1 cellular context compared by ENCODE assay signal in genomic region chr3:123492188-123492587, GRCh38.
TF ChIP-seq lines count a peak whose summit lies in the region.

No MANE protein-coding gene starts in this region.

TF ChIP-seq in GM12878, 131 proteins besides CTCF, POLR2A, EP300 and RAD21:
- TF ChIP-seq ELK1 (IDR thresholded peaks at IDR 0.05; ENCODE audit: low read depth, low read length) (no peak), CBFB (IDR thresholded peaks at IDR 0.05; ENCODE audit: low read depth) (no peak), SPI1 (IDR thresholded peaks at IDR 0.05; ENCODE audit: borderline replicate concordance, insufficient read depth, low read depth, low read length) (no peak), IKZF2 (IDR thresholded peaks at IDR 0.05) (no peak), ZNF622 (IDR thresholded peaks at IDR 0.05) (no peak), PAX8 (IDR thresholded peaks at IDR 0.05) (no peak), KLF5 (IDR thresholded peaks at IDR 0.05; ENCODE audit: partially characterized antibody) (no peak), CHD4 (IDR thresholded peaks at IDR 0.05) (no peak), BACH1 (IDR thresholded peaks at IDR 0.05; ENCODE audit: borderline replicate concordance) (no peak), ZNF24 (IDR thresholded peaks at IDR 0.05) (no peak), ZZZ3 (IDR thresholded peaks at IDR 0.05; ENCODE audit: control insufficient read depth, insufficient read length, low read depth) (no peak), SMC3 (IDR thresholded peaks at IDR 0.05; ENCODE audit: borderline replicate concordance, low read length) (no peak), USF1 (IDR thresholded peaks at IDR 0.05; ENCODE audit: borderline replicate concordance, extremely low read length, insufficient read depth, low read depth, low read length) (no peak), SP1 (IDR thresholded peaks at IDR 0.05; ENCODE audit: low read depth, low read length) (no peak), SMAD5 (IDR thresholded peaks at IDR 0.05; ENCODE audit: low read depth) (no peak), EGR1 (IDR thresholded peaks at IDR 0.05; ENCODE audit: borderline replicate concordance in 1 of 2, low read depth in 2 of 2, low read length in 2 of 2) (no peak), USF2 (IDR thresholded peaks at IDR 0.05; ENCODE audit: borderline replicate concordance, low read depth, low read length) (no peak), HCFC1 (IDR thresholded peaks at IDR 0.05; ENCODE audit: low read length) (no peak)
